ENCODE assay signal across 8 cellular contexts in the genomic region with DNA sequence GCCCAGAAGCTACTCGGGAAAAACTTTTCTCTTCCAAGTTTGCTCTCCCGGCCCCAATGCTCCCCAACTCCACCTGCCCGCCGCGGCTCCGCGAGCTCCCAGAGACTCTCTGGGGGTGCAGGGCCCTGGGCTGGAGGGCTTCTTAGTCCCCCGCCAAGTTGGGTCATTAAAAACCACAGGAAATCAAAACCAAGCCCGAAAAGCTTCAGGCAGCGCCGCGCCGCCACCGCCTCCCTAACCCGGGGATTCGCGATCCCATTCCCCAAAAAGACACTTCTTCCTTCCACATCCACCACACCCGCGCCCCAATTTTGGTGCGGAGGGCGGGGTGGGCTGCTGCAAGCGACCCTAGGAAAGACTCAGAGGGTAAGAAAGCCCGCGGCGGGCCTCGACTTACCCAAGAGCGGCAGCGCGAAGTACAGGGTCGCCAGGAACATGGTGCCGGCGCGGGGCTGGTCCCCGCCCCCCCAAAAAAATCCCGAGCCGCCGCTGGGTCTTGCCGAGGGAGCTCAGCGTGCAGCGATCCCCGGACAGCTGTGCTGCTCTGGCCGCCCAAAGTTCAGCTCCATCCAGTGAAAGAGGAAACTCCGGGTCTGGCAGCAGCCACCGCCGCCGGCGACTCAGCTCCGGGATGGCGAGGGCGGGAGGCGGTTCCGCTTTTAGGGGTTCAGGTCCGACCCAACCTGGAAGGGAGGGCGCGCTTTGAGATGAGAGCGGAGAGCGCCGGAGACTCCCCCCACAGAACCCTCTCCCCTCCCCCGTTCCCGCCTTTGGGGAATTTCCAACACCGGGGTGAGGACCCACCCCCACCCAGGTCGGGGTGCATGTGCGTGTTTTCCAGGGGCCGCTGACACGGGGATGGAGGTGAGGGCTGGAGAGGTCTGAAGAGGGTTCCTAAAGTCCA. TPM values are rescaled to one million over a fixed set of nuclear protein-coding genes. Genes with fewer than 3 reads are reported as not detected.
DNase-seq lines count a peak whose midpoint lies in the region; ATAC-seq and TF ChIP-seq lines count a peak whose summit lies in the region.

No MANE protein-coding gene starts in this region.

- H3K4me1 ChIP-seq in HUES6 (ENCODE audit: control insufficient read depth, insufficient read depth, low read length): peaks cover 2% of the 10 kb centered on the region; the same call in 1 of the 2 replicates
- peaks cover 13 to 44% (median 14%) of the 10 kb centered on the region in 3 donors for H3K4me1 ChIP-seq in esophagus squamous epithelium

- DNase-seq in AG10803 (ENCODE audit: low read depth): no peak
- DNase-seq in esophagus squamous epithelium (lab: John Stamatoyannopoulos, UW): no peak
- DNase-seq in SKM-1 (lab: John Stamatoyannopoulos, UW; ENCODE audit: unreplicated experiment): no peak
- no peak for DNase-seq in NK-92 treated with Interleukin-12 subunit alpha and Interleukin-12 subunit beta, amount 100 ng/mL, for 24 hours (lab: John Stamatoyannopoulos, UW)

- H3K4me3 ChIP-seq in AG10803 (ENCODE audit: low read length): peak overlapping the region; percentile 65
- H3K4me3 ChIP-seq in HUES6 (ENCODE audit: low read depth, low read length): peak overlapping the region; percentile 78
- H3K4me3 ChIP-seq in esophagus squamous epithelium: peak overlapping the region; percentile 20 to 65 (median 50)
- peak overlapping the region; percentile 76 for H3K4me3 ChIP-seq in neural cell (ENCODE audit: low read length)

- no peak overlapping the region for H2AFZ ChIP-seq in neural cell (ENCODE audit: low read depth, low read length)

- H3K79me2 ChIP-seq in neural cell (replicated peaks; ENCODE audit: insufficient read depth, low read length): no peaks in the 10 kb centered on the region

- WGBS in esophagus squamous epithelium, 2 donors: 0% methylated on average over 13 of the region's 65 CpGs; no CpG with 5 or more reads in 1 of the 2 donors

- no peak for TF ChIP-seq POLR2A in esophagus squamous epithelium (IDR thresholded peaks at IDR 0.05)

- H3K9ac ChIP-seq in HUES6 (ENCODE audit: low read length) (peak overlapping the region; percentile 32), neural cell (ENCODE audit: low read length) (peak overlapping the region; percentile 46)

- no peaks in the 10 kb centered on the region for H4K20me1 ChIP-seq in neural cell (ENCODE audit: insufficient read depth)

- TF ChIP-seq CTCF in AG10803 (conservative IDR thresholded peaks at IDR 0.05; ENCODE audit: low read length) (no peak), esophagus squamous epithelium (IDR thresholded peaks at IDR 0.05) (no peak), neural cell (IDR thresholded peaks at IDR 0.05; ENCODE audit: poor library complexity, severe bottlenecking) (no peak)

- H3F3A ChIP-seq in neural cell (ENCODE audit: insufficient read depth, low read length, poor library complexity, severe bottlenecking): no peaks in the 10 kb centered on the region

- intact Hi-C loops in esophagus squamous epithelium (cut with DNase I): no loop called here

- H3K27me3 ChIP-seq in HUES6 (ENCODE audit: control insufficient read depth, insufficient read depth, low read length) (peaks cover 95% of the 10 kb centered on the region), esophagus squamous epithelium (peaks cover 11 to 95% (median 17%) of the 10 kb centered on the region in 4 donors), neural cell (ENCODE audit: insufficient read depth, low read depth, low read length) (peaks cover 74% of the 10 kb centered on the region)

- ATAC-seq in HG03097 (IDR thresholded peaks at IDR 0.05; ENCODE audit: low FRiP score, unreplicated experiment): no peak
- no peak for ATAC-seq in GM21423 (IDR thresholded peaks at IDR 0.05; ENCODE audit: unreplicated experiment)

- H3K27ac ChIP-seq in HUES6 (ENCODE audit: low read depth, low read length) (no peak overlapping the region), esophagus squamous epithelium (peak overlapping the region; percentile 45 to 83 (median 66)), neural cell (ENCODE audit: low read length) (no peak overlapping the region)

- peak overlapping the region; percentile 88 for H3K4me2 ChIP-seq in neural cell (ENCODE audit: low read length)

- TF ChIP-seq EP300 in neural cell (conservative IDR thresholded peaks at IDR 0.05; ENCODE audit: poor library complexity, severe bottlenecking): no peak

- H3K9me2 ChIP-seq in neural cell (ENCODE audit: insufficient read depth, low read length): no peaks in the 10 kb centered on the region

- H3K36me3 ChIP-seq in HUES6 (ENCODE audit: control insufficient read depth, insufficient read depth, low read length): no peaks in the 10 kb centered on the region
- H3K36me3 ChIP-seq in esophagus squamous epithelium: no peaks in the 10 kb centered on the region
- no peaks in the 10 kb centered on the region for H3K36me3 ChIP-seq in neural cell (ENCODE audit: insufficient read depth, low read length)

- no peaks in the 10 kb centered on the region for H3K9me3 ChIP-seq in HUES6 (ENCODE audit: control insufficient read depth, insufficient read depth, low read depth, low read length)
- H3K9me3 ChIP-seq in esophagus squamous epithelium: no peaks in the 10 kb centered on the region
- H3K9me3 ChIP-seq in neural cell (ENCODE audit: low read length): no peaks in the 10 kb centered on the region

- TF ChIP-seq RAD21 in neural cell (conservative IDR thresholded peaks at IDR 0.05): no peak

TF ChIP-seq in neural cell, 6 proteins besides CTCF, POLR2A, EP300 and RAD21:
- TF ChIP-seq, protein P1, sequence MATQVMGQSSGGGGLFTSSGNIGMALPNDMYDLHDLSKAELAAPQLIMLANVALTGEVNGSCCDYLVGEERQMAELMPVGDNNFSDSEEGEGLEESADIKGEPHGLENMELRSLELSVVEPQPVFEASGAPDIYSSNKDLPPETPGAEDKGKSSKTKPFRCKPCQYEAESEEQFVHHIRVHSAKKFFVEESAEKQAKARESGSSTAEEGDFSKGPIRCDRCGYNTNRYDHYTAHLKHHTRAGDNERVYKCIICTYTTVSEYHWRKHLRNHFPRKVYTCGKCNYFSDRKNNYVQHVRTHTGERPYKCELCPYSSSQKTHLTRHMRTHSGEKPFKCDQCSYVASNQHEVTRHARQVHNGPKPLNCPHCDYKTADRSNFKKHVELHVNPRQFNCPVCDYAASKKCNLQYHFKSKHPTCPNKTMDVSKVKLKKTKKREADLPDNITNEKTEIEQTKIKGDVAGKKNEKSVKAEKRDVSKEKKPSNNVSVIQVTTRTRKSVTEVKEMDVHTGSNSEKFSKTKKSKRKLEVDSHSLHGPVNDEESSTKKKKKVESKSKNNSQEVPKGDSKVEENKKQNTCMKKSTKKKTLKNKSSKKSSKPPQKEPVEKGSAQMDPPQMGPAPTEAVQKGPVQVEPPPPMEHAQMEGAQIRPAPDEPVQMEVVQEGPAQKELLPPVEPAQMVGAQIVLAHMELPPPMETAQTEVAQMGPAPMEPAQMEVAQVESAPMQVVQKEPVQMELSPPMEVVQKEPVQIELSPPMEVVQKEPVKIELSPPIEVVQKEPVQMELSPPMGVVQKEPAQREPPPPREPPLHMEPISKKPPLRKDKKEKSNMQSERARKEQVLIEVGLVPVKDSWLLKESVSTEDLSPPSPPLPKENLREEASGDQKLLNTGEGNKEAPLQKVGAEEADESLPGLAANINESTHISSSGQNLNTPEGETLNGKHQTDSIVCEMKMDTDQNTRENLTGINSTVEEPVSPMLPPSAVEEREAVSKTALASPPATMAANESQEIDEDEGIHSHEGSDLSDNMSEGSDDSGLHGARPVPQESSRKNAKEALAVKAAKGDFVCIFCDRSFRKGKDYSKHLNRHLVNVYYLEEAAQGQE (IDR thresholded peaks at IDR 0.05; ENCODE audit: borderline replicate concordance): no peak
- TF ChIP-seq EZH2 (IDR thresholded peaks at IDR 0.05; ENCODE audit: borderline replicate concordance, insufficient read depth, low read length, poor library complexity, severe bottlenecking): peak; percentile 25

RNA-seq across cellular contexts. Expression of a gene that starts 1.2 kb away (rescaled TPM):
- 10 to 100 TPM in 1 of 4 donors, 1 to 10 TPM in 3; 1.0 to 79.9 (median 4.2) TPM for total RNA-seq in esophagus squamous epithelium
- polyA plus RNA-seq in neural cell: 2.3 and 13.9 TPM in 2 replicates
- 4.6 and 5.7 TPM in 2 replicates for polyA minus RNA-seq in neural cell

RNA-seq across cellular contexts. Expression of a gene that starts 52.4 kb away (rescaled TPM):
- total RNA-seq in esophagus squamous epithelium: not detected
- polyA plus RNA-seq in neural cell: not detected in 2 replicates
- polyA minus RNA-seq in neural cell: not detected in 2 replicates

Comparison
In these comparisons a context has a peak if more than half of its experiments do, and no peak if none do; other contexts are left out.
1. H3K27ac ChIP-seq: peak in esophagus squamous epithelium (4 of 4); none in HUES6 (single experiment) and neural cell (single experiment).
2. Peak in every context shown above with its lines, with median percentiles within 50 percentile points of each other: H3K4me3 ChIP-seq.